In genomic region chr12:67067453-67068203, GRCh38 we compare ENCODE assay signal across 9 cellular contexts.
A peak's percentile ranks its signal among the peaks of the same experiment; 100 is the strongest.
DNase-seq lines count a peak whose midpoint lies in the region; ATAC-seq and TF ChIP-seq lines count a peak whose summit lies in the region.
"Had no signal": no experiment of that assay in that cellular context is flagged by ENCODE, and none has a peak within 500 bp of the region (broad histone marks: within the 10 kb centered on the region; RNA-seq: fewer than 3 reads in every experiment).

No MANE protein-coding gene starts in this region.

- H3K4me3 ChIP-seq in hepatocyte (peak overlapping the region; percentile 51), skeletal muscle satellite cell (ENCODE audit: low read length) (no peak overlapping the region)

- DNase-seq in NCI-H146 (lab: John Stamatoyannopoulos, UW) = peak; percentile 31
- DNase-seq in NCI-H146 treated with DMSO at 0.1 percent for 48 hours (lab: John Stamatoyannopoulos, UW; ENCODE audit: unreplicated experiment) = no peak
- no peak for DNase-seq in T-helper 17 cell
- no peak for DNase-seq in hepatocyte (ENCODE audit: low spot score)
- DNase-seq: foreskin melanocyte had no signal

- H3K36me3 ChIP-seq in hepatocyte (replicated peaks; ENCODE audit: insufficient read depth, low read depth) (no peaks in the 10 kb centered on the region), skeletal muscle satellite cell (ENCODE audit: insufficient read depth, low read length) (no peaks in the 10 kb centered on the region)

- ATAC-seq in T-helper 17 cell (no peak), HG03571 (IDR thresholded peaks at IDR 0.05; ENCODE audit: unreplicated experiment) (no peak), GM19035 (IDR thresholded peaks at IDR 0.05; ENCODE audit: unreplicated experiment) (no peak), GM21529 (IDR thresholded peaks at IDR 0.05; ENCODE audit: unreplicated experiment) (no peak)

- H3K9me2 ChIP-seq in hepatocyte (replicated peaks; ENCODE audit: insufficient read depth) = no peaks in the 10 kb centered on the region

- H3K4me2 ChIP-seq in hepatocyte (peak overlapping the region; percentile 95), skeletal muscle satellite cell (ENCODE audit: low read length) (peak overlapping the region; percentile 69)

- H3K36me3 Mint-ChIP-seq in T-helper 17 cell (ENCODE audit: low read depth) = peaks cover 2% of the 10 kb centered on the region

- H3K79me2 ChIP-seq in hepatocyte = peaks cover 39% of the 10 kb centered on the region

- peak; percentile 28 for TF ChIP-seq CTCF in hepatocyte (IDR thresholded peaks at IDR 0.05; ENCODE audit: poor library complexity)

- H3K9me3 ChIP-seq in T-helper 17 cell (ENCODE audit: control insufficient read depth, low read length, poor library complexity, severe bottlenecking) = no peaks in the 10 kb centered on the region
- no peaks in the 10 kb centered on the region for H3K9me3 ChIP-seq in hepatocyte (ENCODE audit: low read depth)
- H3K9me3 ChIP-seq in skeletal muscle satellite cell (replicated peaks; ENCODE audit: low read length) = no peaks in the 10 kb centered on the region

- peak overlapping the region; percentile 30 for H2AFZ ChIP-seq in hepatocyte

- peaks cover 47% of the 10 kb centered on the region for H3K27me3 Mint-ChIP-seq in T-helper 17 cell

- H3K4me1 Mint-ChIP-seq in T-helper 17 cell = peaks cover 12% of the 10 kb centered on the region

- peaks cover 5% of the 10 kb centered on the region for H4K20me1 ChIP-seq in hepatocyte (ENCODE audit: insufficient read depth, poor library complexity, severe bottlenecking)

- H3K4me3 Mint-ChIP-seq in T-helper 17 cell = peak overlapping the region; percentile 96

- H3K27me3 ChIP-seq in hepatocyte (peaks cover 3% of the 10 kb centered on the region), skeletal muscle satellite cell (ENCODE audit: control insufficient read depth, insufficient read depth, low read length) (peaks cover 52% of the 10 kb centered on the region)

- WGBS in hepatocyte (ENCODE audit: low lambda C conversion rate, missing lambda C conversion rate) = 26% methylated on average over 12 of the region's 12 CpGs

- H3K4me1 ChIP-seq in hepatocyte (ENCODE audit: insufficient read depth) (peaks cover 13% of the 10 kb centered on the region), skeletal muscle satellite cell (ENCODE audit: control insufficient read depth, insufficient read depth, low read length) (peaks cover 3% of the 10 kb centered on the region)

- no peak overlapping the region for H3K27ac ChIP-seq in hepatocyte

- no peak overlapping the region for H3K27ac Mint-ChIP-seq in T-helper 17 cell

- H3K9ac ChIP-seq in skeletal muscle satellite cell (ENCODE audit: low read depth, low read length) = no peak overlapping the region
